7 cellular contexts compared by ENCODE assay signal in genomic region chr1:27776276-27776675, GRCh38. TPM values are rescaled to one million over a fixed set of nuclear protein-coding genes. Genes with fewer than 3 reads are reported as not detected.
DNase-seq lines count a peak whose midpoint lies in the region; ATAC-seq, FAIRE-seq and TF ChIP-seq lines count a peak whose summit lies in the region.
"Not testable (repeated sequence)": the region's sequence is repeated elsewhere in the genome, so short reads cannot be mapped to it uniquely, and the experiment has no call there.

No MANE protein-coding gene starts in this region.

- CTCF ChIA-PET in HEK293 (lab: Yijun Ruan, JAX): interaction anchor here (0.5 to 0.6 kb wide), 2 partner anchors 57 kb away, joined by 3 to 4 read pairs; no protein-coding TSS in a partner anchor
- CTCF ChIA-PET in K562 (lab: Yijun Ruan, JAX; ENCODE audit: low intra/inter-chr PET ratio); HepG2 (lab: Yijun Ruan, JAX; ENCODE audit: low intra/inter-chr PET ratio, low total read pairs): not testable (repeated sequence)

- TF ChIP-seq POLR2A in K562 (conservative IDR thresholded peaks at IDR 0.05); HepG2 (IDR thresholded peaks at IDR 0.05; ENCODE audit: insufficient read depth in 1 of 2, low read depth in 2 of 2, low read length in 2 of 2); stomach (IDR thresholded peaks at IDR 0.05): not testable (repeated sequence)

- H3K27ac ChIP-seq in HEK293 (ENCODE audit: extremely low read depth, low read depth, low read length); K562 (ENCODE audit: extremely low read depth, low read depth, low read length); HepG2 (ENCODE audit: extremely low read length, insufficient read depth, low read length): not testable (repeated sequence)
- H3K27ac ChIP-seq in stomach: peak overlapping the region; percentile 10 to 98 (median 75)

- intact Hi-C loops in K562 (cut with micrococcal nuclease); HepG2 (cut with micrococcal nuclease; ENCODE audit: unreplicated experiment); stomach (cut with DNase I; ENCODE audit: low total_unique reads): not testable (repeated sequence)

- H3K36me3 Mint-ChIP-seq in T-helper 17 cell (ENCODE audit: low read depth): not testable (repeated sequence)
- H3K36me3 Mint-ChIP-seq in activated T-helper 17 cell treated with anti-CD3 and anti-CD28 coated beads, Interleukin-2, amount 50 U/mL, for 72 hours (ENCODE audit: low read depth): peaks cover 52% of the 10 kb centered on the region
- peaks cover 26% of the 10 kb centered on the region for H3K36me3 Mint-ChIP-seq in stimulated activated effector memory CD8-positive, alpha-beta T cell treated with anti-CD3 and anti-CD28 coated beads, Interleukin-12 subunit alpha, Interleukin-12 subunit beta, amount 100 ng/mL, for 72 hours

- not testable (repeated sequence) for DNase-seq in T-helper 17 cell; K562 (ENCODE audit: extremely low read depth in 1 of 4, low spot score in 3 of 4); HepG2 (ENCODE audit: low spot score); stimulated activated effector memory CD8-positive, alpha-beta T cell treated with anti-CD3 and anti-CD28 coated beads, Interleukin-12 subunit alpha, Interleukin-12 subunit beta, amount 100 ng/mL, for 72 hours (ENCODE audit: low spot score in 2 of 2); stomach

- H3K4me3 ChIP-seq in HEK293 (ENCODE audit: low read depth, low read length); K562; HepG2 (replicated peaks in 1 of 3; ENCODE audit: insufficient read depth in 1 of 3, low read depth in 2 of 3, low read length in 3 of 3); stomach: not testable (repeated sequence)

- peaks cover 44% of the 10 kb centered on the region for H3K79me2 ChIP-seq in K562 (ENCODE audit: control insufficient read depth, insufficient read depth, low read length)
- peaks cover 23% of the 10 kb centered on the region for H3K79me2 ChIP-seq in HepG2 (ENCODE audit: insufficient read depth, low read length)

- not testable (repeated sequence) for H3K27me3 ChIP-seq in K562 (ENCODE audit: control insufficient read depth in 2 of 2, insufficient read depth in 2 of 2, low read length in 2 of 2); HepG2 (ENCODE audit: control insufficient read depth in 1 of 2, insufficient read depth in 2 of 2, low read length in 2 of 2); stomach

- TF ChIP-seq CTCF in HEK293 (tag by site-specific recombination; IDR thresholded peaks at IDR 0.05); K562 (IDR thresholded peaks at IDR 0.05 in 2 of 3, conservative IDR thresholded peaks at IDR 0.05 in 1 of 3; ENCODE audit: insufficient read depth in 2 of 3, low read depth in 1 of 3, low read length in 3 of 3); HepG2 (CRISPR knock-in tag; IDR thresholded peaks at IDR 0.05); stomach (IDR thresholded peaks at IDR 0.05): not testable (repeated sequence)

- H3K36me3 ChIP-seq in HEK293 (ENCODE audit: control insufficient read depth in 2 of 2, insufficient read depth in 1 of 2, low read length in 2 of 2); K562 (ENCODE audit: control insufficient read depth, insufficient read depth, low read length); HepG2 (replicated peaks in 1 of 2; ENCODE audit: control insufficient read depth in 1 of 2, insufficient read depth in 2 of 2, low read length in 2 of 2): not testable (repeated sequence)
- H3K36me3 ChIP-seq in stomach: peaks cover 0 to 13% (median 13%) of the 10 kb centered on the region in 4 donors

- not testable (repeated sequence) for H3K4me2 ChIP-seq in K562 (ENCODE audit: insufficient read depth, low read length); HepG2 (ENCODE audit: low read depth, low read length)

- H3K9me3 Mint-ChIP-seq in activated T-helper 17 cell treated with anti-CD3 and anti-CD28 coated beads, Interleukin-2, amount 50 U/mL, for 72 hours; stimulated activated effector memory CD8-positive, alpha-beta T cell treated with anti-CD3 and anti-CD28 coated beads, Interleukin-12 subunit alpha, Interleukin-12 subunit beta, amount 100 ng/mL, for 72 hours: not testable (repeated sequence)

- H3K9me3 ChIP-seq in HEK293 (ENCODE audit: control insufficient read depth, insufficient read depth, low read depth, low read length); T-helper 17 cell (ENCODE audit: control insufficient read depth, low read length, poor library complexity, severe bottlenecking); K562 (replicated peaks; ENCODE audit: control insufficient read depth, insufficient read depth, low read depth, low read length); HepG2 (ENCODE audit: low read length); stomach: not testable (repeated sequence)

- H3K27ac Mint-ChIP-seq in T-helper 17 cell: peak overlapping the region; percentile 97
- H3K27ac Mint-ChIP-seq in activated T-helper 17 cell treated with anti-CD3 and anti-CD28 coated beads, Interleukin-2, amount 50 U/mL, for 72 hours: peak overlapping the region; percentile 67
- H3K27ac Mint-ChIP-seq in stimulated activated effector memory CD8-positive, alpha-beta T cell treated with anti-CD3 and anti-CD28 coated beads, Interleukin-12 subunit alpha, Interleukin-12 subunit beta, amount 100 ng/mL, for 72 hours: peak overlapping the region; percentile 20

- peaks cover 25% of the 10 kb centered on the region for H3K4me1 Mint-ChIP-seq in T-helper 17 cell
- peaks cover 24% of the 10 kb centered on the region for H3K4me1 Mint-ChIP-seq in activated T-helper 17 cell treated with anti-CD3 and anti-CD28 coated beads, Interleukin-2, amount 50 U/mL, for 72 hours
- peaks cover 26% of the 10 kb centered on the region for H3K4me1 Mint-ChIP-seq in stimulated activated effector memory CD8-positive, alpha-beta T cell treated with anti-CD3 and anti-CD28 coated beads, Interleukin-12 subunit alpha, Interleukin-12 subunit beta, amount 100 ng/mL, for 72 hours

- in situ Hi-C loops in K562 (cut with MboI); HepG2 (cut with HindIII; ENCODE audit: extremely low pct_ligation_motif_present, low pct_unique_long_range_greater_than_20kb): not testable (repeated sequence)

- not testable (repeated sequence) for H3K4me1 ChIP-seq in HEK293 (ENCODE audit: control insufficient read depth, insufficient read depth, low read length)
- H3K4me1 ChIP-seq in K562 (replicated peaks in 1 of 2; ENCODE audit: control insufficient read depth in 2 of 2, insufficient read depth in 2 of 2, low read length in 2 of 2) (peaks cover 21 to 27% of the 10 kb centered on the region in 2 experiments; a peak in 4 of 5 replicates), HepG2 (ENCODE audit: insufficient read depth, low read length) (peaks cover 24% of the 10 kb centered on the region), stomach (peaks cover 37 to 87% (median 62%) of the 10 kb centered on the region in 4 donors)

- not testable (repeated sequence) for BruUV-seq in K562 (replicated peaks; lab: Mats Ljungman, UMichigan); HepG2 (replicated peaks; lab: Mats Ljungman, UMichigan)

- H3K27me3 Mint-ChIP-seq in T-helper 17 cell; activated T-helper 17 cell treated with anti-CD3 and anti-CD28 coated beads, Interleukin-2, amount 50 U/mL, for 72 hours: not testable (repeated sequence)

- not testable (repeated sequence) for TF ChIP-seq RAD21 in K562 (CRISPR knock-in tag; conservative IDR thresholded peaks at IDR 0.05 in 1 of 2, IDR thresholded peaks at IDR 0.05 in 1 of 2); HepG2 (CRISPR knock-in tag; IDR thresholded peaks at IDR 0.05)

- not testable (repeated sequence) for H3K4me3 Mint-ChIP-seq in T-helper 17 cell; activated T-helper 17 cell treated with anti-CD3 and anti-CD28 coated beads, Interleukin-2, amount 50 U/mL, for 72 hours; stimulated activated effector memory CD8-positive, alpha-beta T cell treated with anti-CD3 and anti-CD28 coated beads, Interleukin-12 subunit alpha, Interleukin-12 subunit beta, amount 100 ng/mL, for 72 hours

- H3K9me1 ChIP-seq in K562 (ENCODE audit: control insufficient read depth, insufficient read depth, low read length): not testable (repeated sequence)

- H4K20me1 ChIP-seq in K562 (replicated peaks; ENCODE audit: control insufficient read depth, insufficient read depth, low read length); HepG2 (ENCODE audit: insufficient read depth, low read length): not testable (repeated sequence)

- FAIRE-seq in K562 (lab: Jason Lieb, UNC); HepG2 (lab: Jason Lieb, UNC): not testable (repeated sequence)

- ATAC-seq in T-helper 17 cell; activated T-helper 17 cell treated with anti-CD3 and anti-CD28 coated beads, Interleukin-2, amount 50 U/mL, for 72 hours (replicated peaks); K562; HepG2; stimulated activated effector memory CD8-positive, alpha-beta T cell treated with anti-CD3 and anti-CD28 coated beads, Interleukin-12 subunit alpha, Interleukin-12 subunit beta, amount 100 ng/mL, for 72 hours: not testable (repeated sequence)

- not testable (repeated sequence) for H3K9ac ChIP-seq in K562 (ENCODE audit: insufficient read depth in 1 of 2, low read depth in 2 of 2, low read length in 2 of 2); HepG2 (ENCODE audit: insufficient read depth, low read depth, low read length)

- POLR2A ChIA-PET in HEK293 (lab: Yijun Ruan, JAX); HepG2 (lab: Yijun Ruan, JAX): not testable (repeated sequence)
- POLR2A ChIA-PET in K562 (lab: Yijun Ruan, JAX): interaction anchor here (0.6 to 1.3 kb wide), 4 partner anchors 9 to 262 kb away, joined by 3 to 4 read pairs (median 3); no protein-coding TSS in a partner anchor

- not testable (repeated sequence) for H2AFZ ChIP-seq in K562 (ENCODE audit: low read depth, low read length); HepG2 (ENCODE audit: low read length)

- TF ChIP-seq EP300 in K562 (IDR thresholded peaks at IDR 0.05; ENCODE audit: low read length); HepG2 (IDR thresholded peaks at IDR 0.05; ENCODE audit: low read depth in 2 of 2, low read length in 2 of 2); HepG2 (CRISPR knock-in tag; IDR thresholded peaks at IDR 0.05; ENCODE audit: borderline replicate concordance); stomach (IDR thresholded peaks at IDR 0.05): not testable (repeated sequence)

RNA-seq across cellular contexts. Expression of gene STX12, which starts 3.3 kb away (rescaled TPM):
- 10 to 100 TPM; 23.4 to 27.7 TPM for total RNA-seq in T-helper 17 cell
- total RNA-seq in activated T-helper 17 cell treated with anti-CD3 and anti-CD28 coated beads, Interleukin-2, amount 50 U/mL, for 72 hours: 10 to 100 TPM; 39.1 to 50.7 TPM
- 38.9 and 95.6 TPM in 2 replicates for total RNA-seq in K562 (2011; cell fraction: chromatin; rRNA removed; ENCODE audit: low replicate concordance)
- 20.0 and 21.6 TPM in 2 replicates for total RNA-seq in K562 (2011; cell fraction: nucleolus; rRNA removed)
- total RNA-seq in K562 (2011; cell fraction: nucleoplasm; rRNA removed): 42.5 and 46.3 TPM in 2 replicates
- 18.2 and 27.2 TPM in 2 replicates for total RNA-seq in K562 (2014; rRNA removed)
- 27.1 and 31.5 TPM in 2 replicates for total RNA-seq in K562 (2014; rRNA removed; fragmentation: Illumina TruSeq; extraction: Trizol)
- 24.7 and 25.7 TPM in 2 replicates for total RNA-seq in K562 (2015; rRNA removed; fragmentation: Illumina TruSeq; extraction: Trizol)
- total RNA-seq in K562 (2021): 23.1 and 23.8 TPM in 2 replicates
- polyA plus RNA-seq in K562 (2011; rRNA removed): 18.4 and 24.4 TPM in 2 replicates
- polyA plus RNA-seq in K562 (2011; cell fraction: cytosol; rRNA removed): 9.6 and 15.1 TPM in 2 replicates
- 23.7 and 41.6 TPM in 2 replicates for polyA plus RNA-seq in K562 (2011; cell fraction: nucleus; rRNA removed)
- polyA plus RNA-seq in K562 (2012): 14.9 and 21.8 TPM in 2 replicates
- 26.9 and 31.3 TPM in 2 replicates for polyA plus RNA-seq in K562 (2014; fragmentation: Illumina TruSeq; extraction: Trizol)
- 10 to 100 TPM; 23.1 to 27.4 TPM for polyA plus RNA-seq in K562 (2014; fragmentation: Nextera tagmentation; extraction: Ambion mirVana)
- 16.9 and 18.6 TPM in 2 replicates for polyA plus RNA-seq in K562 (2014; rRNA removed)
- polyA minus RNA-seq in K562 (2011; rRNA and poly(A)+ RNA removed): 20.1 and 32.5 TPM in 2 replicates
- 9.1 and 14.3 TPM in 2 replicates for polyA minus RNA-seq in K562 (2011; cell fraction: cytosol; rRNA and poly(A)+ RNA removed)
- polyA minus RNA-seq in K562 (2011; cell fraction: nucleus; rRNA and poly(A)+ RNA removed): 12.3 and 14.1 TPM in 2 replicates
- 16.3 and 19.7 TPM in 2 replicates for total RNA-seq in HepG2 (2016; rRNA removed; fragmentation: Illumina TruSeq; extraction: Trizol)
- total RNA-seq in HepG2 (2016; cell fraction: cytosol; rRNA removed; fragmentation: Illumina TruSeq; extraction: Trizol; ENCODE audit: low read depth): 3.5 and 6.0 TPM in 2 replicates
- total RNA-seq in HepG2 (2016; cell fraction: insoluble cytoplasmic fraction; rRNA removed; fragmentation: Illumina TruSeq; extraction: Trizol): 15.4 and 19.3 TPM in 2 replicates
- 9.4 and 9.7 TPM in 2 replicates for total RNA-seq in HepG2 (2016; cell fraction: membrane; rRNA removed; fragmentation: Illumina TruSeq; extraction: Trizol)
- 10.7 and 14.4 TPM in 2 replicates for total RNA-seq in HepG2 (2016; cell fraction: nucleus; rRNA removed; fragmentation: Illumina TruSeq; extraction: Trizol)
- polyA plus RNA-seq in HepG2 (2011; rRNA removed): 6.3 and 9.0 TPM in 2 replicates
- polyA plus RNA-seq in HepG2 (2011; cell fraction: cytosol; rRNA removed): 3.5 and 5.7 TPM in 2 replicates
- polyA plus RNA-seq in HepG2 (2011; cell fraction: nucleus; rRNA removed): 8.7 and 14.1 TPM in 2 replicates
- 11.4 and 13.1 TPM in 2 replicates for polyA plus RNA-seq in HepG2 (2012)
- 1.6 and 1.8 TPM in 2 replicates for polyA plus RNA-seq in HepG2 (2016; cell fraction: cytosol; fragmentation: Illumina TruSeq; extraction: Trizol; ENCODE audit: low read depth)
- polyA plus RNA-seq in HepG2 (2016; cell fraction: insoluble cytoplasmic fraction; fragmentation: Illumina TruSeq; extraction: Trizol; ENCODE audit: low read depth): 18.0 and 18.9 TPM in 2 replicates
- polyA plus RNA-seq in HepG2 (2016; cell fraction: membrane; fragmentation: Illumina TruSeq; extraction: Trizol; ENCODE audit: low read depth): 4.6 and 5.0 TPM in 2 replicates
- polyA plus RNA-seq in HepG2 (2016; cell fraction: nucleus; fragmentation: Illumina TruSeq; extraction: Trizol; ENCODE audit: insufficient read depth, low read depth): 21.7 and 23.0 TPM in 2 replicates
- polyA minus RNA-seq in HepG2 (2011; rRNA and poly(A)+ RNA removed; ENCODE audit: low replicate concordance): 1.8 and 4.2 TPM in 2 replicates
- 4.3 and 9.0 TPM in 2 replicates for polyA minus RNA-seq in HepG2 (2011; cell fraction: cytosol; rRNA and poly(A)+ RNA removed)
- polyA minus RNA-seq in HepG2 (2011; cell fraction: nucleus; rRNA and poly(A)+ RNA removed): 14.3 and 21.3 TPM in 2 replicates
- total RNA-seq in stomach: 100 to 1,000 TPM in 2 of 5 donors, 10 to 100 TPM in 3; 10.7 to 312 (median 94.2) TPM
- 100 to 1,000 TPM in 1 of 3 donors, 10 to 100 TPM in 2; 22.2 to 117 (median 84.2) TPM for polyA plus RNA-seq in stomach

RNA-seq across cellular contexts. Expression of gene FAM76A, which starts 50.5 kb away (rescaled TPM):
- total RNA-seq in T-helper 17 cell (10 to 100 TPM; 17.7 to 25.9 TPM), K562 (2014; rRNA removed) (14.3 and 14.6 TPM in 2 replicates), K562 (2014; rRNA removed; fragmentation: Illumina TruSeq; extraction: Trizol) (13.0 and 16.4 TPM in 2 replicates), K562 (2015; rRNA removed; fragmentation: Illumina TruSeq; extraction: Trizol) (11.9 and 13.1 TPM in 2 replicates), K562 (2021) (10.8 and 12.4 TPM in 2 replicates), HepG2 (2016; rRNA removed; fragmentation: Illumina TruSeq; extraction: Trizol) (15.7 and 18.8 TPM in 2 replicates), stomach (100 to 1,000 TPM in 1 of 5 donors, 10 to 100 TPM in 4; 11.2 to 125 (median 18.5) TPM)
- total RNA-seq in activated T-helper 17 cell treated with anti-CD3 and anti-CD28 coated beads, Interleukin-2, amount 50 U/mL, for 72 hours: 1 to 10 TPM; 6.4 to 8.4 TPM
- 12.3 and 13.2 TPM in 2 replicates for total RNA-seq in K562 (2011; cell fraction: chromatin; rRNA removed; ENCODE audit: low replicate concordance)
- 6.0 and 6.4 TPM in 2 replicates for total RNA-seq in K562 (2011; cell fraction: nucleolus; rRNA removed)
- total RNA-seq in K562 (2011; cell fraction: nucleoplasm; rRNA removed): 10.6 and 13.1 TPM in 2 replicates
- polyA plus RNA-seq in K562 (2011; rRNA removed) (9.7 and 11.0 TPM in 2 replicates), K562 (2014; fragmentation: Illumina TruSeq; extraction: Trizol) (7.8 and 11.3 TPM in 2 replicates), K562 (2014; fragmentation: Nextera tagmentation; extraction: Ambion mirVana) (10 to 100 TPM in 1 of 2 experiments, 1 to 10 TPM in 1; 9.5 to 14.6 TPM), K562 (2014; rRNA removed) (11.4 and 13.6 TPM in 2 replicates), HepG2 (2011; rRNA removed) (4.2 and 4.6 TPM in 2 replicates), stomach (1 to 10 TPM; 3.7 to 7.8 (median 4.0) TPM)
- polyA plus RNA-seq in K562 (2011; cell fraction: cytosol; rRNA removed): 2.8 and 5.7 TPM in 2 replicates
- 8.8 and 11.1 TPM in 2 replicates for polyA plus RNA-seq in K562 (2011; cell fraction: nucleus; rRNA removed)
- polyA plus RNA-seq in K562 (2012): 7.7 and 8.6 TPM in 2 replicates
- polyA minus RNA-seq in K562 (2011; rRNA and poly(A)+ RNA removed): 14.6 and 19.8 TPM in 2 replicates
- polyA minus RNA-seq in K562 (2011; cell fraction: cytosol; rRNA and poly(A)+ RNA removed): 2.8 and 12.1 TPM in 2 replicates
- polyA minus RNA-seq in K562 (2011; cell fraction: nucleus; rRNA and poly(A)+ RNA removed): 5.1 and 11.2 TPM in 2 replicates
- total RNA-seq in HepG2 (2016; cell fraction: cytosol; rRNA removed; fragmentation: Illumina TruSeq; extraction: Trizol; ENCODE audit: low read depth): 4.5 and 5.0 TPM in 2 replicates
- 15.9 and 19.6 TPM in 2 replicates for total RNA-seq in HepG2 (2016; cell fraction: insoluble cytoplasmic fraction; rRNA removed; fragmentation: Illumina TruSeq; extraction: Trizol)
- total RNA-seq in HepG2 (2016; cell fraction: membrane; rRNA removed; fragmentation: Illumina TruSeq; extraction: Trizol): 11.5 and 13.7 TPM in 2 replicates
- total RNA-seq in HepG2 (2016; cell fraction: nucleus; rRNA removed; fragmentation: Illumina TruSeq; extraction: Trizol): 9.9 and 11.7 TPM in 2 replicates
- 2.1 and 3.9 TPM in 2 replicates for polyA plus RNA-seq in HepG2 (2011; cell fraction: cytosol; rRNA removed)
- polyA plus RNA-seq in HepG2 (2011; cell fraction: nucleus; rRNA removed): 4.1 and 5.8 TPM in 2 replicates
- polyA plus RNA-seq in HepG2 (2012): 4.9 and 5.9 TPM in 2 replicates
- polyA plus RNA-seq in HepG2 (2016; cell fraction: cytosol; fragmentation: Illumina TruSeq; extraction: Trizol; ENCODE audit: low read depth): 1.9 and 2.3 TPM in 2 replicates
- 11.7 and 12.5 TPM in 2 replicates for polyA plus RNA-seq in HepG2 (2016; cell fraction: insoluble cytoplasmic fraction; fragmentation: Illumina TruSeq; extraction: Trizol; ENCODE audit: low read depth)
- 2.9 and 4.4 TPM in 2 replicates for polyA plus RNA-seq in HepG2 (2016; cell fraction: membrane; fragmentation: Illumina TruSeq; extraction: Trizol; ENCODE audit: low read depth)
- polyA plus RNA-seq in HepG2 (2016; cell fraction: nucleus; fragmentation: Illumina TruSeq; extraction: Trizol; ENCODE audit: insufficient read depth, low read depth): 14.7 and 19.0 TPM in 2 replicates
- polyA minus RNA-seq in HepG2 (2011; rRNA and poly(A)+ RNA removed; ENCODE audit: low replicate concordance): 4.4 and 5.1 TPM in 2 replicates
- 5.9 and 8.0 TPM in 2 replicates for polyA minus RNA-seq in HepG2 (2011; cell fraction: cytosol; rRNA and poly(A)+ RNA removed)
- polyA minus RNA-seq in HepG2 (2011; cell fraction: nucleus; rRNA and poly(A)+ RNA removed): 10.9 and 18.0 TPM in 2 replicates

RNA-seq across cellular contexts. Expression of gene PPP1R8, which starts 54.3 kb away (rescaled TPM):
- total RNA-seq in T-helper 17 cell (10 to 100 TPM; 19.6 to 21.4 TPM), K562 (2014; rRNA removed) (70.7 and 79.1 TPM in 2 replicates), K562 (2014; rRNA removed; fragmentation: Illumina TruSeq; extraction: Trizol) (74.6 and 79.6 TPM in 2 replicates), K562 (2015; rRNA removed; fragmentation: Illumina TruSeq; extraction: Trizol) (80.1 and 87.9 TPM in 2 replicates), K562 (2021) (66.7 and 75.3 TPM in 2 replicates), HepG2 (2016; rRNA removed; fragmentation: Illumina TruSeq; extraction: Trizol) (62.2 and 98.1 TPM in 2 replicates), stomach (10 to 100 TPM in 3 of 5 donors, 1 to 10 TPM in 1, under 1 TPM in 1; 0.58 to 40.0 (median 22.7) TPM)
- total RNA-seq in activated T-helper 17 cell treated with anti-CD3 and anti-CD28 coated beads, Interleukin-2, amount 50 U/mL, for 72 hours: 10 to 100 TPM; 41.0 to 57.9 TPM
- total RNA-seq in K562 (2011; cell fraction: chromatin; rRNA removed; ENCODE audit: low replicate concordance): 20.9 and 25.0 TPM in 2 replicates
- 24.2 and 25.8 TPM in 2 replicates for total RNA-seq in K562 (2011; cell fraction: nucleolus; rRNA removed)
- 22.5 and 26.0 TPM in 2 replicates for total RNA-seq in K562 (2011; cell fraction: nucleoplasm; rRNA removed)
- polyA plus RNA-seq in K562 (2011; rRNA removed) (89.6 and 101 TPM in 2 replicates), K562 (2014; fragmentation: Illumina TruSeq; extraction: Trizol) (107 and 132 TPM in 2 replicates), K562 (2014; fragmentation: Nextera tagmentation; extraction: Ambion mirVana) (10 to 100 TPM; 16.2 to 20.2 TPM), K562 (2014; rRNA removed) (83.0 and 89.5 TPM in 2 replicates), HepG2 (2011; rRNA removed) (35.5 and 38.3 TPM in 2 replicates), stomach (10 to 100 TPM; 20.4 to 25.1 (median 21.8) TPM)
- polyA plus RNA-seq in K562 (2011; cell fraction: cytosol; rRNA removed): 74.3 and 80.9 TPM in 2 replicates
- polyA plus RNA-seq in K562 (2011; cell fraction: nucleus; rRNA removed): 37.2 and 44.2 TPM in 2 replicates
- 53.6 and 64.5 TPM in 2 replicates for polyA plus RNA-seq in K562 (2012)
- polyA minus RNA-seq in K562 (2011; rRNA and poly(A)+ RNA removed): 120 and 129 TPM in 2 replicates
- 48.7 and 53.1 TPM in 2 replicates for polyA minus RNA-seq in K562 (2011; cell fraction: cytosol; rRNA and poly(A)+ RNA removed)
- 12.4 and 24.0 TPM in 2 replicates for polyA minus RNA-seq in K562 (2011; cell fraction: nucleus; rRNA and poly(A)+ RNA removed)
- 12.8 and 14.3 TPM in 2 replicates for total RNA-seq in HepG2 (2016; cell fraction: cytosol; rRNA removed; fragmentation: Illumina TruSeq; extraction: Trizol; ENCODE audit: low read depth)
- 62.7 and 98.4 TPM in 2 replicates for total RNA-seq in HepG2 (2016; cell fraction: insoluble cytoplasmic fraction; rRNA removed; fragmentation: Illumina TruSeq; extraction: Trizol)
- total RNA-seq in HepG2 (2016; cell fraction: membrane; rRNA removed; fragmentation: Illumina TruSeq; extraction: Trizol): 39.3 and 40.1 TPM in 2 replicates
- 25.9 and 28.7 TPM in 2 replicates for total RNA-seq in HepG2 (2016; cell fraction: nucleus; rRNA removed; fragmentation: Illumina TruSeq; extraction: Trizol)
- 30.3 and 33.6 TPM in 2 replicates for polyA plus RNA-seq in HepG2 (2011; cell fraction: cytosol; rRNA removed)
- polyA plus RNA-seq in HepG2 (2011; cell fraction: nucleus; rRNA removed): 15.4 and 17.5 TPM in 2 replicates
- polyA plus RNA-seq in HepG2 (2012): 26.0 and 27.6 TPM in 2 replicates
- 6.0 and 6.1 TPM in 2 replicates for polyA plus RNA-seq in HepG2 (2016; cell fraction: cytosol; fragmentation: Illumina TruSeq; extraction: Trizol; ENCODE audit: low read depth)
- polyA plus RNA-seq in HepG2 (2016; cell fraction: insoluble cytoplasmic fraction; fragmentation: Illumina TruSeq; extraction: Trizol; ENCODE audit: low read depth): 85.3 and 95.4 TPM in 2 replicates
- 21.0 and 21.2 TPM in 2 replicates for polyA plus RNA-seq in HepG2 (2016; cell fraction: membrane; fragmentation: Illumina TruSeq; extraction: Trizol; ENCODE audit: low read depth)
- polyA plus RNA-seq in HepG2 (2016; cell fraction: nucleus; fragmentation: Illumina TruSeq; extraction: Trizol; ENCODE audit: insufficient read depth, low read depth): 38.0 and 42.7 TPM in 2 replicates
- polyA minus RNA-seq in HepG2 (2011; rRNA and poly(A)+ RNA removed; ENCODE audit: low replicate concordance): 75.2 and 154 TPM in 2 replicates
- 25.6 and 26.0 TPM in 2 replicates for polyA minus RNA-seq in HepG2 (2011; cell fraction: cytosol; rRNA and poly(A)+ RNA removed)
- polyA minus RNA-seq in HepG2 (2011; cell fraction: nucleus; rRNA and poly(A)+ RNA removed): 15.5 and 16.3 TPM in 2 replicates

Comparison
In these comparisons a context has a peak if more than half of its experiments do, and no peak if none do; other contexts are left out.
1. H3K27ac Mint-ChIP-seq: peak in every context shown above with its lines; median percentile 97 in T-helper 17 cell; 67 in activated T-helper 17 cell treated with anti-CD3 and anti-CD28 coated beads, Interleukin-2, amount 50 U/mL, for 72 hours; 20 in stimulated activated effector memory CD8-positive, alpha-beta T cell treated with anti-CD3 and anti-CD28 coated beads, Interleukin-12 subunit alpha, Interleukin-12 subunit beta, amount 100 ng/mL, for 72 hours.